ENCODE assay signal across 19 cellular contexts in the genomic region with DNA sequence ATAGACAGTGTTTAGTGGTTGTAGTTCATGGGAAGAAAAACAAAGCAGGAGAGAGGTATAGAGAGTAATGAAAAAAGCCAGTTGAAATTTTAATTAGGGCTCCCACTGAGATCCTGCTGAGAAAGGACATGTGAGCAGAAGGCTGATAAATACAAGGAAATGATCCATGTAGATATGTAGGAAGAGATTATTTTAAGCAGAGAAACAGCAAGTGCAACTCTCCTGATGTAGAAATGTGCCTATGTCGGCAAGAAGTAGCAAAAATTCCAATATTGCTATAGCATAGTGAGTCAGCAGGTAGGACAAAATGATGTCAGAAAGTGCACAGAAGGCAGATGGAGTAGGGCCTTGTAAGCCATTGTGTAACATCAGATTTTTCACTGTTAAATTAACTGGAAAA.
DNase-seq lines count a peak whose midpoint lies in the region; ATAC-seq and TF ChIP-seq lines count a peak whose summit lies in the region.
"Had no signal": no experiment of that assay in that cellular context is flagged by ENCODE, and none has a peak within 500 bp of the region (broad histone marks: within the 10 kb centered on the region; RNA-seq: fewer than 3 reads in every experiment).

No MANE protein-coding gene starts in this region.

- CTCF ChIA-PET in HEK293T (lab: Yijun Ruan, JAX): interaction anchor here (1.0 kb wide), 1 partner anchor 11 kb away, joined by 3 read pairs; no protein-coding TSS in a partner anchor
- CTCF ChIA-PET in CD8-positive, alpha-beta memory T cell (lab: Charles Lee): no interaction called here

- H3K36me3 Mint-ChIP-seq in CD8-positive, alpha-beta memory T cell: peaks cover 0 to 1% (median 0%) of the 10 kb centered on the region in 3 donors
- H3K36me3 Mint-ChIP-seq: activated CD4-positive, alpha-beta memory T cell treated with anti-CD3 and anti-CD28 coated beads for 36 hours; activated naive CD8-positive, alpha-beta T cell treated with anti-CD3 and anti-CD28 coated beads, Interleukin-2, amount 10 ng/mL, durations not matched to agents 7 days and 5 days; naive B cell had no signal

- POLR2A ChIA-PET in HEK293T (lab: Yijun Ruan, JAX): no interaction called here
- POLR2A ChIA-PET in CD8-positive, alpha-beta memory T cell (lab: Charles Lee): no interaction called here

- DNase-seq in A172 (ENCODE audit: low spot score) (peak; percentile 4), HEK293T (ENCODE audit: extremely low spot score) (peak; percentile 12), NCI-H69 (lab: John Stamatoyannopoulos, UW) (peak; percentile 81), fibroblast of peridontal ligament (ENCODE audit: extremely low read depth) (peak; percentile 19), occipital lobe (lab: John Stamatoyannopoulos, UW) (no peak), pons (ENCODE audit: low spot score) (no peak)
- DNase-seq in CD8-positive, alpha-beta memory T cell: no peak
- DNase-seq: activated CD4-positive, alpha-beta memory T cell treated with anti-CD3 and anti-CD28 coated beads for 36 hours; activated naive CD8-positive, alpha-beta T cell treated with anti-CD3 and anti-CD28 coated beads, Interleukin-2, amount 10 ng/mL, durations not matched to agents 7 days and 5 days; activated T-cell treated with anti-CD3 and anti-CD28 coated beads, Interleukin-2, amount 50 U/mL, for 48 hours; Caco-2; caudate nucleus; effector memory CD8-positive, alpha-beta T cell; left ventricle myocardium superior; naive B cell; psoas muscle; SK-N-SH had no signal

- no peaks in the 10 kb centered on the region for H3K4me1 Mint-ChIP-seq in CD8-positive, alpha-beta memory T cell
- H3K4me1 Mint-ChIP-seq: activated naive CD8-positive, alpha-beta T cell treated with anti-CD3 and anti-CD28 coated beads, Interleukin-2, amount 10 ng/mL, durations not matched to agents 7 days and 5 days; naive B cell had no signal

- H3K4me1 ChIP-seq in CD8-positive, alpha-beta memory T cell (ENCODE audit: insufficient read depth, low read length): no peaks in the 10 kb centered on the region
- H3K4me1 ChIP-seq: Caco-2, psoas muscle had no signal

- H3K36me3 ChIP-seq in CD8-positive, alpha-beta memory T cell (ENCODE audit: insufficient read depth, low read length): no peaks in the 10 kb centered on the region

- no peak overlapping the region for H3K4me3 Mint-ChIP-seq in CD8-positive, alpha-beta memory T cell
- H3K4me3 Mint-ChIP-seq: activated CD4-positive, alpha-beta memory T cell treated with anti-CD3 and anti-CD28 coated beads for 36 hours; activated naive CD8-positive, alpha-beta T cell treated with anti-CD3 and anti-CD28 coated beads, Interleukin-2, amount 10 ng/mL, durations not matched to agents 7 days and 5 days; effector memory CD8-positive, alpha-beta T cell; naive B cell; stimulated activated naive CD8-positive, alpha-beta T cell treated with anti-CD3 and anti-CD28 coated beads, Interleukin-15, Interleukin-2, amounts not matched to agents 100 ng/mL and 50 ng/mL, for 24 hours had no signal

- no peak overlapping the region for H3K4me3 ChIP-seq in CD8-positive, alpha-beta memory T cell (ENCODE audit: low read length)
- H3K4me3 ChIP-seq: psoas muscle had no signal

- no peak overlapping the region for H3K27ac Mint-ChIP-seq in CD8-positive, alpha-beta memory T cell
- H3K27ac Mint-ChIP-seq: activated CD4-positive, alpha-beta memory T cell treated with anti-CD3 and anti-CD28 coated beads for 36 hours; activated naive CD8-positive, alpha-beta T cell treated with anti-CD3 and anti-CD28 coated beads, Interleukin-2, amount 10 ng/mL, durations not matched to agents 7 days and 5 days; effector memory CD8-positive, alpha-beta T cell; naive B cell; stimulated activated naive CD8-positive, alpha-beta T cell treated with anti-CD3 and anti-CD28 coated beads, Interleukin-15, Interleukin-2, amounts not matched to agents 100 ng/mL and 50 ng/mL, for 24 hours had no signal

- ATAC-seq in GM21423 (IDR thresholded peaks at IDR 0.05; ENCODE audit: unreplicated experiment): no peak
- ATAC-seq: effector memory CD8-positive, alpha-beta T cell; left ventricle myocardium superior; psoas muscle had no signal

- H3K27me3 ChIP-seq in CD8-positive, alpha-beta memory T cell (ENCODE audit: insufficient read depth, low read length, poor library complexity, severe bottlenecking): no peaks in the 10 kb centered on the region

- no peaks in the 10 kb centered on the region for H3K9me3 ChIP-seq in CD8-positive, alpha-beta memory T cell (ENCODE audit: low read length)
- H3K9me3 ChIP-seq: Caco-2, psoas muscle, SK-N-SH had no signal

- peaks cover 2 to 13% (median 3%) of the 10 kb centered on the region in 5 donors for H3K9me3 Mint-ChIP-seq in CD8-positive, alpha-beta memory T cell

- H3K27ac ChIP-seq in CD8-positive, alpha-beta memory T cell (ENCODE audit: low read depth, low read length): no peak overlapping the region
- H3K27ac ChIP-seq: psoas muscle had no signal

- H3K27me3 Mint-ChIP-seq in CD8-positive, alpha-beta memory T cell: no peaks in the 10 kb centered on the region
- H3K27me3 Mint-ChIP-seq: activated CD4-positive, alpha-beta memory T cell treated with anti-CD3 and anti-CD28 coated beads for 36 hours; activated naive CD8-positive, alpha-beta T cell treated with anti-CD3 and anti-CD28 coated beads, Interleukin-2, amount 10 ng/mL, durations not matched to agents 7 days and 5 days; effector memory CD8-positive, alpha-beta T cell; naive B cell; stimulated activated naive CD8-positive, alpha-beta T cell treated with anti-CD3 and anti-CD28 coated beads, Interleukin-15, Interleukin-2, amounts not matched to agents 100 ng/mL and 50 ng/mL, for 24 hours had no signal

TF ChIP-seq in HEK293T, 16 proteins besides CTCF, POLR2A, EP300 and RAD21:
- TF ChIP-seq ZNF384 (IDR thresholded peaks at IDR 0.05) (0 out of 2 replicates have a peak, but pooled peaks have one; percentile 12), SUZ12 (IDR thresholded peaks at IDR 0.05) (no peak)

Comparison
In these comparisons a context has a peak if more than half of its experiments do, and no peak if none do; other contexts are left out.
1. DNase-seq: peak in A172 (single experiment), HEK293T (single experiment), NCI-H69 (single experiment) and fibroblast of peridontal ligament (single experiment); none in CD8-positive, alpha-beta memory T cell (0 of 5), occipital lobe (single experiment) and pons (single experiment).